In genomic region chr11:118912742-118913410, GRCh38 we compare ENCODE assay signal across 8 cellular contexts. TPM values are rescaled to one million over a fixed set of nuclear protein-coding genes. Genes with fewer than 3 reads are reported as not detected.
DNase-seq lines count a peak whose midpoint lies in the region; ATAC-seq and TF ChIP-seq lines count a peak whose summit lies in the region.

No MANE protein-coding gene starts in this region.

- H3K9me3 ChIP-seq in heart right ventricle (no peaks in the 10 kb centered on the region), lung (ENCODE audit: control insufficient read depth in 2 of 2, insufficient read depth in 1 of 2, low read length in 1 of 2) (no peaks in the 10 kb centered on the region), vagina (no peaks in the 10 kb centered on the region)

- TF ChIP-seq CTCF in heart right ventricle (IDR thresholded peaks at IDR 0.05): no peak
- TF ChIP-seq CTCF in lung (IDR thresholded peaks at IDR 0.05; ENCODE audit: control extremely low read depth, extremely low read depth): no peak
- no peak for TF ChIP-seq CTCF in vagina (IDR thresholded peaks at IDR 0.05)
- no peak for TF ChIP-seq CTCF in lower leg skin (IDR thresholded peaks at IDR 0.05)

- intact Hi-C loops in heart right ventricle (cut with DNase I) (no loop called here), left ventricle myocardium superior (cut with micrococcal nuclease) (no loop called here), vagina (cut with DNase I) (no loop called here), lower leg skin (cut with DNase I; ENCODE audit: low total_unique reads) (no loop called here)

- ATAC-seq in heart right ventricle: no peak
- ATAC-seq in left ventricle myocardium superior: no peak
- no peak for ATAC-seq in lung (ENCODE audit: insufficient read depth, low FRiP score)

- H3K36me3 ChIP-seq in heart right ventricle (peaks cover 0 to 6% (median 0%) of the 10 kb centered on the region in 9 donors), lung (ENCODE audit: control insufficient read depth in 2 of 2, insufficient read depth in 2 of 2, low read length in 2 of 2) (peaks cover 0 to 5% of the 10 kb centered on the region in 2 donors), vagina (peaks cover 0 to 3% of the 10 kb centered on the region in 2 donors)

- DNase-seq in heart right ventricle (no peak), left ventricle myocardium superior (no peak), lung (ENCODE audit: low spot score) (no peak), vagina (ENCODE audit: extremely low spot score in 2 of 2) (no peak), lower leg skin (ENCODE audit: low spot score in 2 of 2) (no peak), H4 (ENCODE audit: low spot score) (no peak), NCI-H2029 treated with DMSO at 0.1 percent for 48 hours (lab: John Stamatoyannopoulos, UW) (no peak)

- H3K4me3 ChIP-seq in heart right ventricle: peak overlapping the region in 5 of 10 donors; percentile 6 to 55 (median 37)
- no peak overlapping the region for H3K4me3 ChIP-seq in lung
- peak overlapping the region; percentile 44 to 60 for H3K4me3 ChIP-seq in vagina
- no peak overlapping the region for H3K4me3 ChIP-seq in lower leg skin (ENCODE audit: low read depth, poor library complexity, severe bottlenecking)

- TF ChIP-seq POLR2A in vagina (IDR thresholded peaks at IDR 0.05) (no peak), lower leg skin (IDR thresholded peaks at IDR 0.05) (no peak)

- WGBS in heart right ventricle, 2 donors: 36 to 42% methylated on average over 12 of the region's 12 CpGs
- WGBS in lung, 2 donors: 22 to 27% methylated on average over 11 to 12 of the region's 12 CpGs
- WGBS in lower leg skin, 2 donors: 21 to 28% methylated on average over 10 to 12 of the region's 12 CpGs

- H3K27me3 ChIP-seq in heart right ventricle (no peaks in the 10 kb centered on the region), lung (ENCODE audit: control insufficient read depth, insufficient read depth) (no peaks in the 10 kb centered on the region), vagina (no peaks in the 10 kb centered on the region)

- H3K4me1 ChIP-seq in heart right ventricle (peaks cover 86 to 100% (median 100%) of the 10 kb centered on the region in 9 donors), lung (ENCODE audit: control insufficient read depth in 2 of 2, insufficient read depth in 2 of 2, low read length in 2 of 2) (peaks cover 26 to 66% of the 10 kb centered on the region in 2 donors), vagina (peaks cover 100% of the 10 kb centered on the region)

- H3K27ac ChIP-seq in heart right ventricle (peak overlapping the region; percentile 83 to 98 (median 94)), angular gyrus (ENCODE audit: low read depth, low read length) (peak overlapping the region; percentile 88), lung (ENCODE audit: low read depth in 1 of 2, low read length in 1 of 2) (peak overlapping the region; percentile 74 to 96), vagina (peak overlapping the region; percentile 96)

RNA-seq across cellular contexts. Expression of gene BCL9L, which starts 12.8 kb away (rescaled TPM):
- total RNA-seq in heart right ventricle (10 to 100 TPM; 29.4 to 57.7 (median 40.8) TPM), left ventricle myocardium superior (44.7 TPM), lung (10 to 100 TPM; 39.6 to 91.0 TPM), vagina (30.0 TPM), lower leg skin (10 to 100 TPM; 34.5 to 59.4 (median 45.8) TPM)
- polyA plus RNA-seq in heart right ventricle (10 to 100 TPM; 24.0 to 24.2 TPM), lung (10 to 100 TPM; 23.3 to 30.4 TPM)
- total RNA-seq in H4 (2014; rRNA removed; shearing (Covaris generic)): 3.3 and 7.5 TPM in 2 replicates

RNA-seq across cellular contexts. Expression of gene CXCR5, which starts 29.2 kb away (rescaled TPM):
- total RNA-seq in heart right ventricle: under 1 TPM in 1 of 10 donors, not detected in 9; 0.16 TPM
- under 1 TPM; 0.22 to 0.58 TPM for polyA plus RNA-seq in heart right ventricle
- total RNA-seq in left ventricle myocardium superior: not detected
- under 1 TPM in 1 of 2 donors, not detected in 1; 0.48 TPM for total RNA-seq in lung
- under 1 TPM; 0.16 to 0.65 TPM for polyA plus RNA-seq in lung
- total RNA-seq in vagina: not detected
- not detected for total RNA-seq in lower leg skin
- total RNA-seq in H4 (2014; rRNA removed; shearing (Covaris generic)): not detected in 2 replicates

RNA-seq across cellular contexts. Expression of gene UPK2, which starts 43.2 kb away (rescaled TPM):
- total RNA-seq in heart right ventricle (not detected), left ventricle myocardium superior (not detected), lung (not detected), vagina (not detected), lower leg skin (not detected)
- polyA plus RNA-seq in heart right ventricle (under 1 TPM in 1 of 2 donors, not detected in 1; 0.04 TPM), lung (under 1 TPM in 1 of 2 donors, not detected in 1; 0.07 TPM)
- total RNA-seq in H4 (2014; rRNA removed; shearing (Covaris generic)): not detected in 2 replicates

RNA-seq across cellular contexts. Expression of gene FOXR1, which starts 58.7 kb away (rescaled TPM):
- total RNA-seq in heart right ventricle: not detected
- polyA plus RNA-seq in heart right ventricle: not detected
- not detected for total RNA-seq in left ventricle myocardium superior
- total RNA-seq in lung: not detected
- polyA plus RNA-seq in lung: not detected
- not detected for total RNA-seq in vagina
- total RNA-seq in lower leg skin: not detected
- total RNA-seq in H4 (2014; rRNA removed; shearing (Covaris generic)): not detected in 2 replicates

Comparison
In these comparisons a context has a peak if more than half of its experiments do, and no peak if none do; other contexts are left out.
1. H3K4me3 ChIP-seq: peak in vagina (2 of 2); none in lung (single experiment) and lower leg skin (single experiment).
2. Peak in every context shown above with its lines, with median percentiles within 50 percentile points of each other: H3K27ac ChIP-seq.